Comparison of ENCODE assay signal across 10 cellular contexts in the genomic region with DNA sequence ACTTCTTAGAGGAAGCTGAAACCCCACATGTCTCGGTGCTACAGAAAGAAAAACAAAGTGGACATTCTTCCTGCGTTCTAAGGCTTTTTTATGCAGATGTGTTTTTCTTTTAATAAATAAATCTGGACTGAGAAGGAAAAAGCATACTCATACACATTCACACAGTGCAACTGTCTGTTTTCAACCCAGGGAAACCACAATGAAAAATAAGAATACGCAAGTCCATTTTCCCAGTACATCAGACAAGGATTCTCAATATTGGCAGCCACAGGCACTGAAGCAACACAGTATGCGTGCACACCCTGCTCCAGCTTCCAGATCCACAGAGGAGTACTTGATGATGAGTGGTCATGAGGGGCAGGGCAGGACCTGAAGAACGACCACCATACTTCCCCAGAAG.
DNase-seq lines count a peak whose midpoint lies in the region; TF ChIP-seq lines count a peak whose summit lies in the region.
"Had no signal": no experiment of that assay in that cellular context is flagged by ENCODE, and none has a peak within 500 bp of the region (broad histone marks: within the 10 kb centered on the region; RNA-seq: fewer than 3 reads in every experiment).

No MANE protein-coding gene starts in this region.

- H3K27ac ChIP-seq in esophagus squamous epithelium (peak overlapping the region; percentile 39 to 69 (median 60)), smooth muscle cell (ENCODE audit: low read depth) (peak overlapping the region; percentile 97), SJCRH30 (no peak overlapping the region)

- peaks cover 22 to 100% (median 56%) of the 10 kb centered on the region in 3 donors for H3K4me1 ChIP-seq in esophagus squamous epithelium
- peaks cover 49% of the 10 kb centered on the region for H3K4me1 ChIP-seq in smooth muscle cell (ENCODE audit: low read depth)
- H3K4me1 ChIP-seq in SJCRH30: peaks cover 45% of the 10 kb centered on the region

- H3K79me2 ChIP-seq in smooth muscle cell (ENCODE audit: low read depth): peaks cover 57% of the 10 kb centered on the region

- no peak for TF ChIP-seq POLR2A in esophagus squamous epithelium (IDR thresholded peaks at IDR 0.05)

- no peak for DNase-seq in GM12865 (ENCODE audit: low read depth)
- peak; percentile 79 for DNase-seq in SK-MEL-5 (ENCODE audit: low read depth, low spot score)
- DNase-seq in esophagus squamous epithelium (lab: John Stamatoyannopoulos, UW): no peak
- no peak for DNase-seq in smooth muscle cell (lab: John Stamatoyannopoulos, UW; ENCODE audit: unreplicated experiment)
- no peak for DNase-seq in NCI-H226
- DNase-seq in DMS 273 treated with DMSO at 0.1 percent for 48 hours (lab: John Stamatoyannopoulos, UW): no peak
- no peak for DNase-seq in SJCRH30
- DNase-seq: activated gamma-delta T cell treated with Interleukin-2 at 50 U/mL for 16 hours; NCI-H345; stimulated activated CD4-positive, alpha-beta T cell treated with anti-CD3 and anti-CD28 coated beads, Interleukin-4, amount 100 ng/mL, for 24 hours had no signal

- H3K9ac ChIP-seq in smooth muscle cell (ENCODE audit: low read depth): no peak overlapping the region

- 52 to 61% methylated on average over 5 of the region's 5 CpGs for WGBS in esophagus squamous epithelium, 2 donors
- 61% methylated on average over 5 of the region's 5 CpGs for WGBS in smooth muscle cell (ENCODE audit: low lambda C conversion rate)

- peak overlapping the region; percentile 21 for H3K4me3 ChIP-seq in GM12865 (ENCODE audit: low read depth, low read length)
- H3K4me3 ChIP-seq in esophagus squamous epithelium: no peak overlapping the region
- H3K4me3 ChIP-seq in smooth muscle cell: no peak overlapping the region
- no peak overlapping the region for H3K4me3 ChIP-seq in SJCRH30

- H4K20me1 ChIP-seq in smooth muscle cell (ENCODE audit: low read depth): peaks cover 9% of the 10 kb centered on the region

- H3F3A ChIP-seq in smooth muscle cell (ENCODE audit: low read depth): peaks cover 52% of the 10 kb centered on the region

- peak overlapping the region; percentile 78 for H3K4me2 ChIP-seq in smooth muscle cell

- H3K9me3 ChIP-seq in esophagus squamous epithelium: no peaks in the 10 kb centered on the region
- H3K9me3 ChIP-seq in smooth muscle cell (replicated peaks; ENCODE audit: low read depth): no peaks in the 10 kb centered on the region
- no peaks in the 10 kb centered on the region for H3K9me3 ChIP-seq in SJCRH30 (replicated peaks)

- no peak for TF ChIP-seq CTCF in GM12865 (IDR thresholded peaks at IDR 0.05; ENCODE audit: insufficient read depth, low read depth, low read length, missing control alignments)
- TF ChIP-seq CTCF in esophagus squamous epithelium (IDR thresholded peaks at IDR 0.05): no peak
- no peak for TF ChIP-seq CTCF in smooth muscle cell (IDR thresholded peaks at IDR 0.05; ENCODE audit: borderline replicate concordance, insufficient read depth, poor library complexity, severe bottlenecking)

- in situ Hi-C loops in SK-MEL-5 (cut with HindIII; ENCODE audit: low pct_unique_long_range_greater_than_20kb, low sequenced_read_pairs): no loop called here

- H3K36me3 ChIP-seq in esophagus squamous epithelium: no peaks in the 10 kb centered on the region
- no peaks in the 10 kb centered on the region for H3K36me3 ChIP-seq in smooth muscle cell (ENCODE audit: low read depth)
- H3K36me3 ChIP-seq in SJCRH30: peaks cover 2% of the 10 kb centered on the region

- no peak overlapping the region for H2AFZ ChIP-seq in smooth muscle cell (ENCODE audit: low read depth)

- intact Hi-C loops in esophagus squamous epithelium (cut with DNase I): no loop called here

- no peaks in the 10 kb centered on the region for H3K27me3 ChIP-seq in esophagus squamous epithelium
- no peaks in the 10 kb centered on the region for H3K27me3 ChIP-seq in smooth muscle cell (ENCODE audit: low read depth)
- H3K27me3 ChIP-seq in SJCRH30: no peaks in the 10 kb centered on the region
